In genomic region chr6:2970753-2971419, GRCh38 we compare ENCODE assay signal across 1 cellular context.
TF ChIP-seq lines count a peak whose summit lies in the region.

No MANE protein-coding gene starts in this region.

TF ChIP-seq in K562, 482 proteins besides CTCF, POLR2A, EP300 and RAD21 (continued from another document and continues in another):
- TF ChIP-seq CTCFL (IDR thresholded peaks at IDR 0.05; ENCODE audit: borderline replicate concordance, insufficient read depth, low read depth, low read length, poor library complexity, severe bottlenecking) (no peak), FOXJ3 (CRISPR knock-in tag; IDR thresholded peaks at IDR 0.05) (no peak), CREM (IDR thresholded peaks at IDR 0.05; ENCODE audit: low read depth) (no peak), GMEB1 (CRISPR knock-in tag; IDR thresholded peaks at IDR 0.05) (peak; percentile 61), ZBTB17 (CRISPR knock-in tag; IDR thresholded peaks at IDR 0.05) (peak; percentile 69), CC2D1A (IDR thresholded peaks at IDR 0.05) (no peak), NR3C1 (CRISPR knock-in tag; IDR thresholded peaks at IDR 0.05) (no peak; the same call in 1 of the 2 replicates), STAT6 (CRISPR knock-in tag; IDR thresholded peaks at IDR 0.05) (peak; percentile 84; the same call in 1 of the 2 replicates), ARID1B (IDR thresholded peaks at IDR 0.05) (no peak), TSHZ1 (CRISPR knock-in tag; IDR thresholded peaks at IDR 0.05) (no peak), RBM34 (IDR thresholded peaks at IDR 0.05; ENCODE audit: borderline replicate concordance, insufficient read depth, low read length) (no peak), ZC3H8 (IDR thresholded peaks at IDR 0.05) (no peak), PRDM10 (IDR thresholded peaks at IDR 0.05; ENCODE audit: partially characterized antibody) (peak; percentile 22), KDM1A (IDR thresholded peaks at IDR 0.05) (no peak), ZBTB7A (IDR thresholded peaks at IDR 0.05; ENCODE audit: borderline replicate concordance, control insufficient read depth, low read depth, low read length) (peak; percentile 87), ZNF445 (CRISPR knock-in tag; IDR thresholded peaks at IDR 0.05; ENCODE audit: low read depth) (no peak), DACH1 (IDR thresholded peaks at IDR 0.05; ENCODE audit: partially characterized antibody) (no peak), LCOR (CRISPR knock-in tag; IDR thresholded peaks at IDR 0.05) (no peak), ETV5 (CRISPR knock-in tag; IDR thresholded peaks at IDR 0.05; ENCODE audit: low read depth) (no peak), ZNF324 (CRISPR knock-in tag; IDR thresholded peaks at IDR 0.05) (no peak), NUFIP1 (IDR thresholded peaks at IDR 0.05; ENCODE audit: partially characterized antibody) (no peak), ZNF699 (CRISPR knock-in tag; IDR thresholded peaks at IDR 0.05; ENCODE audit: insufficient replicate concordance) (no peak), ID3 (CRISPR knock-in tag; IDR thresholded peaks at IDR 0.05) (no peak), ID3 (tag; IDR thresholded peaks at IDR 0.05) (peak; percentile 81), RAD51 (IDR thresholded peaks at IDR 0.05; ENCODE audit: borderline replicate concordance, low read depth) (no peak), CBFA2T3 (IDR thresholded peaks at IDR 0.05) (no peak), KAT8 (IDR thresholded peaks at IDR 0.05; ENCODE audit: low read depth) (no peak), MTA3 (IDR thresholded peaks at IDR 0.05; ENCODE audit: borderline replicate concordance) (no peak; the same call in 1 of the 2 replicates), KLF16 (IDR thresholded peaks at IDR 0.05) (no peak), SRSF1 (IDR thresholded peaks at IDR 0.05; ENCODE audit: low read depth, low read length) (no peak), GATAD2B (IDR thresholded peaks at IDR 0.05; ENCODE audit: borderline replicate concordance) (peak; percentile 97), SNAPC5 (CRISPR knock-in tag; IDR thresholded peaks at IDR 0.05) (no peak), ZNF3 (CRISPR knock-in tag; IDR thresholded peaks at IDR 0.05) (no peak), ELF2 (CRISPR knock-in tag; IDR thresholded peaks at IDR 0.05) (no peak), HEY1 (CRISPR knock-in tag; IDR thresholded peaks at IDR 0.05; ENCODE audit: borderline replicate concordance) (no peak), NONO (IDR thresholded peaks at IDR 0.05; ENCODE audit: low read depth in 2 of 2, low read length in 1 of 2) (peak; percentile 42 to 85; a peak in 3 of 4 replicates), ZBTB33 (CRISPR knock-in tag; IDR thresholded peaks at IDR 0.05) (no peak), CCAR2 (IDR thresholded peaks at IDR 0.05; ENCODE audit: low read depth, low read length) (no peak), IRF9 (tag; IDR thresholded peaks at IDR 0.05) (no peak), ERF (CRISPR knock-in tag; IDR thresholded peaks at IDR 0.05) (peak; percentile 84), ZBTB8A (IDR thresholded peaks at IDR 0.05; ENCODE audit: partially characterized antibody) (no peak), JUN (IDR thresholded peaks at IDR 0.05; ENCODE audit: borderline replicate concordance, low read depth, low read length) (no peak), JUN (CRISPR knock-in tag; IDR thresholded peaks at IDR 0.05; ENCODE audit: borderline replicate concordance) (no peak), ZNF212 (CRISPR knock-in tag; IDR thresholded peaks at IDR 0.05) (no peak), NFXL1 (CRISPR knock-in tag; IDR thresholded peaks at IDR 0.05) (no peak), CREBBP (IDR thresholded peaks at IDR 0.05; ENCODE audit: low read depth, low read length) (no peak), ZBTB34 (CRISPR knock-in tag; IDR thresholded peaks at IDR 0.05) (no peak)
